ENCODE assay signal across 26 cellular contexts in genomic region chr6:156676721-156677120, GRCh38.
"Had no signal": no experiment of that assay in that cellular context is flagged by ENCODE, and none has a peak within 500 bp of the region (broad histone marks: within the 10 kb centered on the region; RNA-seq: fewer than 3 reads in every experiment).

No MANE protein-coding gene starts in this region.

- H3K27me3 ChIP-seq: stomach, suprapubic skin, testis, thyroid gland, tibial artery, tibial nerve, transverse colon, upper lobe of left lung, upper lobe of right lung, uterus, vagina had no signal

- H3K4me1 ChIP-seq: stomach, suprapubic skin, testis, thyroid gland, tibial artery, tibial nerve, transverse colon, upper lobe of left lung, upper lobe of right lung, uterus, vagina had no signal

- DNase-seq: stimulated activated CD4-positive, alpha-beta T cell treated with anti-CD3 and anti-CD28 coated beads, Interleukin-2, amount 100 ng/mL, for 48 hours; stimulated activated CD4-positive, alpha-beta T cell treated with anti-CD3 and anti-CD28 coated beads, Interleukin-4, amount 100 ng/mL, for 1 hour; stimulated activated CD4-positive, alpha-beta T cell treated with anti-CD3 and anti-CD28 coated beads, Interleukin-4, amount 100 ng/mL, for 24 hours; stimulated activated CD4-positive, alpha-beta T cell treated with anti-CD3 and anti-CD28 coated beads, Interleukin-4, amount 100 ng/mL, for 4 hours; stimulated activated CD8-positive, alpha-beta memory T cell treated with anti-CD3 and anti-CD28 coated beads, Interleukin-4, amount 100 ng/mL, for 48 hours; stimulated activated naive B cell treated with anti-CD40 and anti-IgM and Interleukin-4, amounts not matched to agents 10 μg/mL and 1 μg/mL and 100 μg/mL, for 72 hours; stimulated activated naive CD4-positive, alpha-beta T cell; stimulated activated naive CD4-positive, alpha-beta T cell treated with Interleukin-2 at 50 U/mL for 16 hours; stimulated activated naive CD8-positive, alpha-beta T cell treated with anti-CD3 and anti-CD28 coated beads, Interleukin-15, amount 100 ng/mL, for 72 hours; stimulated activated naive CD8-positive, alpha-beta T cell treated with anti-CD3 and anti-CD28 coated beads, Interleukin-15, Interleukin-2, amounts not matched to agents 100 U/mL and 50 U/mL, for 24 hours; stomach; substantia nigra; testis; thyroid gland; tibial artery; transverse colon; upper lobe of left lung; upper lobe of right lung; uterus had no signal

- H3K4me3 ChIP-seq: stomach, suprapubic skin, testis, thoracic aorta, thyroid gland, tibial artery, tibial nerve, transverse colon, upper lobe of left lung, upper lobe of right lung, uterus, vagina had no signal

- H3K36me3 ChIP-seq: stomach, suprapubic skin, thoracic aorta, thyroid gland, tibial artery, transverse colon, upper lobe of left lung, upper lobe of right lung, uterus, vagina had no signal

- H3K27ac ChIP-seq: stomach, suprapubic skin, testis, thoracic aorta, thyroid gland, tibial artery, tibial nerve, transverse colon, upper lobe of left lung, upper lobe of right lung, uterus, vagina had no signal

- FAIRE-seq: urothelium cell line had no signal

- H3K9me3 ChIP-seq: testis, thyroid gland, vagina had no signal

- ATAC-seq: stimulated activated effector memory CD8-positive, alpha-beta T cell treated with anti-CD3 and anti-CD28 coated beads, Interleukin-12 subunit alpha, Interleukin-12 subunit beta, amount 100 ng/mL, for 72 hours; stimulated activated memory B cell treated with anti-CD40 and anti-IgM and Interleukin-4, amounts not matched to agents 10 μg/mL and 1 μg/mL and 100 μg/mL, for 72 hours; stimulated activated naive B cell treated with anti-CD40 and anti-IgM and Interleukin-4, amounts not matched to agents 10 μg/mL and 1 μg/mL and 100 μg/mL, for 72 hours; stimulated activated naive CD8-positive, alpha-beta T cell treated with anti-CD3 and anti-CD28 coated beads, Interleukin-15, amount 100 ng/mL, for 72 hours; stimulated activated naive CD8-positive, alpha-beta T cell treated with anti-CD3 and anti-CD28 coated beads, Interleukin-15, Interleukin-2, amounts not matched to agents 100 U/mL and 50 U/mL, for 24 hours; upper lobe of right lung had no signal
